ENCODE assay signal across 16 cellular contexts in genomic region chr18:69097349-69097748, GRCh38.
DNase-seq lines count a peak whose midpoint lies in the region; ATAC-seq and TF ChIP-seq lines count a peak whose summit lies in the region.
"Had no signal": no experiment of that assay in that cellular context is flagged by ENCODE, and none has a peak within 500 bp of the region (broad histone marks: within the 10 kb centered on the region; RNA-seq: fewer than 3 reads in every experiment).

No MANE protein-coding gene starts in this region.

- H3K36me3 ChIP-seq in Peyer's patch, result no peaks in the 10 kb centered on the region
- H3K36me3 ChIP-seq: heart right ventricle had no signal

- no peaks in the 10 kb centered on the region for H3K27me3 ChIP-seq in Peyer's patch
- H3K27me3 ChIP-seq: heart right ventricle had no signal

- H3K27ac ChIP-seq in Peyer's patch, result no peak overlapping the region
- H3K27ac ChIP-seq: heart right ventricle, PC-9 had no signal

- in situ Hi-C loops in KBM-7 (cut with MboI; ENCODE audit: low pct_unique_long_range_greater_than_20kb, low sequenced_read_pairs), result no loop called here

- DNase-seq in Peyer's patch (no peak), KBM-7 (no peak), T1000 (lab: John Stamatoyannopoulos, UW) (no peak)
- no peak for DNase-seq in stimulated activated CD4-positive, alpha-beta T cell treated with anti-CD3 and anti-CD28 coated beads, Interleukin-2, amount 100 ng/mL, for 24 hours
- DNase-seq: activated CD4-positive, alpha-beta memory T cell treated with anti-CD3 and anti-CD28 coated beads, Interleukin-2, amount 10 ng/mL, durations not matched to agents 7 days and 5 days; activated naive CD8-positive, alpha-beta T cell treated with anti-CD3 and anti-CD28 coated beads, Interleukin-2, amount 50 U/mL, for 24 hours; heart right ventricle; kidney; NCI-H1930; NCI-H524 treated with DMSO at 0.1 percent for 48 hours; PC-9; retina had no signal

- H3K4me3 ChIP-seq in Peyer's patch, result no peak overlapping the region
- H3K4me3 ChIP-seq: heart right ventricle, PC-9 had no signal

- TF ChIP-seq POLR2A in Peyer's patch (IDR thresholded peaks at IDR 0.05), result no peak

- no peaks in the 10 kb centered on the region for H3K9me3 ChIP-seq in Peyer's patch

- peak; percentile 79 for ATAC-seq in GM18517 (IDR thresholded peaks at IDR 0.05; ENCODE audit: unreplicated experiment)
- ATAC-seq in GM19468 (IDR thresholded peaks at IDR 0.05; ENCODE audit: extremely low read depth, unreplicated experiment), result peak; percentile 39
- ATAC-seq in HG02884 (IDR thresholded peaks at IDR 0.05; ENCODE audit: unreplicated experiment), result peak; percentile 56
- ATAC-seq in HG03442 (IDR thresholded peaks at IDR 0.05; ENCODE audit: unreplicated experiment), result peak; percentile 88
- ATAC-seq: activated naive CD8-positive, alpha-beta T cell treated with anti-CD3 and anti-CD28 coated beads, Interleukin-2, amount 50 U/mL, for 24 hours; heart right ventricle had no signal

- no peaks in the 10 kb centered on the region for H3K4me1 ChIP-seq in Peyer's patch
- H3K4me1 ChIP-seq: heart right ventricle had no signal

- TF ChIP-seq CTCF in Peyer's patch (IDR thresholded peaks at IDR 0.05), result no peak
